ENCODE assay signal across 1 cellular context in genomic region chr15:100256985-100257650, GRCh38.
TF ChIP-seq lines count a peak whose summit lies in the region.

No MANE protein-coding gene starts in this region.

TF ChIP-seq in IMR-90, 13 proteins besides CTCF, POLR2A, EP300 and RAD21 (continued from another document):
- TF ChIP-seq USF2 (IDR thresholded peaks at IDR 0.05; ENCODE audit: low read depth, low read length): no peak
